In the genomic region with DNA sequence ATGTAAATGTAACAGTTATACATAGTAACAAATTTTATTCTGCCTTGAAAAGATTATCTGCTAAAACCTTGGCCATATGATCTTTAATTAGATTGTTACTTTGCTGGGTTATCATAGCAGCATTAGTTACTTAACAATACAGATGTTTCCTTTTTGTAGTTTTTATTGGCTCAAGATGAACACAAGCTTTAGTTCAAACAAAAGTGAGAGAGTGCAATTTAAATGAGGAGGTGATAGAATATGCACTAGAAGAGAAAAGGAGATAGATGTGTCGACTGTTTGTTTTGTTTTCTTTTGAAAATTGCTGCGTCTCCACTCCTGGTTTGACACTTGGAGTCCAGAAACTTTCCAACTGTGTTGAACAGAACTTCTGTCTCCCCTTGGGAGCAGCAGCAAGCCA, we compare ENCODE assay signal across 27 cellular contexts.
"Had no signal": no experiment of that assay in that cellular context is flagged by ENCODE, and none has a peak within 500 bp of the region (broad histone marks: within the 10 kb centered on the region; RNA-seq: fewer than 3 reads in every experiment).

No MANE protein-coding gene starts in this region.

- H3K4me3 Mint-ChIP-seq: activated CD4-positive, alpha-beta memory T cell treated with anti-CD3 and anti-CD28 coated beads for 36 hours; activated CD4-positive, alpha-beta T cell treated with anti-CD3 and anti-CD28 coated beads, Interleukin-2, amount 10 ng/mL, durations not matched to agents 24 days and 14 days; activated naive CD4-positive, alpha-beta T cell treated with anti-CD3 and anti-CD28 coated beads for 36 hours; activated naive CD8-positive, alpha-beta T cell treated with anti-CD3 and anti-CD28 coated beads for 36 hours; activated T-helper 1 cell treated with anti-CD3 and anti-CD28 coated beads, Interleukin-12 subunit alpha, Interleukin-12 subunit beta, Interleukin-2, Interleukin-4 antibody, amounts not matched to agents 30 ng/mL and 10 ng/mL and 1 ng/mL, durations not matched to agents 14 hours and 24 hours and 36 hours; naive thymus-derived CD4-positive, alpha-beta T cell had no signal

- ATAC-seq: activated CD4-positive, CD25-positive, alpha-beta regulatory T cell treated with anti-CD3 and anti-CD28 coated beads, Interleukin-2, amount 50 U/mL, for 24 hours; gastroesophageal sphincter; left cardiac atrium; naive thymus-derived CD4-positive, alpha-beta T cell; right lobe of liver had no signal

- H3K9me3 ChIP-seq: adrenal gland, gastroesophageal sphincter, right lobe of liver, tibial nerve had no signal

- H3K27ac Mint-ChIP-seq: activated CD4-positive, alpha-beta memory T cell treated with anti-CD3 and anti-CD28 coated beads for 36 hours; activated CD4-positive, alpha-beta T cell treated with anti-CD3 and anti-CD28 coated beads, Interleukin-2, amount 10 ng/mL, durations not matched to agents 24 days and 14 days; activated naive CD4-positive, alpha-beta T cell treated with anti-CD3 and anti-CD28 coated beads for 36 hours; activated naive CD8-positive, alpha-beta T cell treated with anti-CD3 and anti-CD28 coated beads for 36 hours; activated T-helper 1 cell treated with anti-CD3 and anti-CD28 coated beads, Interleukin-12 subunit alpha, Interleukin-12 subunit beta, Interleukin-2, Interleukin-4 antibody, amounts not matched to agents 30 ng/mL and 10 ng/mL and 1 ng/mL, durations not matched to agents 14 hours and 24 hours and 36 hours; naive thymus-derived CD4-positive, alpha-beta T cell had no signal

- H2AFZ ChIP-seq: hepatocyte had no signal

- H3K27ac ChIP-seq: adrenal gland, brain microvascular endothelial cell, dorsolateral prefrontal cortex, gastroesophageal sphincter, hepatocyte, right lobe of liver, tibial nerve, WERI-Rb-1 had no signal

- H3K9me3 Mint-ChIP-seq: activated CD4-positive, alpha-beta memory T cell treated with anti-CD3 and anti-CD28 coated beads for 36 hours; activated CD4-positive, alpha-beta T cell treated with anti-CD3 and anti-CD28 coated beads, Interleukin-2, amount 10 ng/mL, durations not matched to agents 24 days and 14 days; activated naive CD4-positive, alpha-beta T cell treated with anti-CD3 and anti-CD28 coated beads for 36 hours; activated naive CD8-positive, alpha-beta T cell treated with anti-CD3 and anti-CD28 coated beads for 36 hours; activated T-helper 1 cell treated with anti-CD3 and anti-CD28 coated beads, Interleukin-12 subunit alpha, Interleukin-12 subunit beta, Interleukin-2, Interleukin-4 antibody, amounts not matched to agents 30 ng/mL and 10 ng/mL and 1 ng/mL, durations not matched to agents 14 hours and 24 hours and 36 hours had no signal

- H3K79me2 ChIP-seq: hepatocyte had no signal

- H3K4me2 ChIP-seq: hepatocyte had no signal

- H3K4me3 ChIP-seq: adrenal gland, dorsolateral prefrontal cortex, gastroesophageal sphincter, hepatocyte, right lobe of liver, tibial nerve had no signal

- DNase-seq: activated CD4-positive, alpha-beta memory T cell treated with anti-CD3 and anti-CD28 coated beads for 36 hours; activated CD8-positive, alpha-beta memory T cell treated with anti-CD3 and anti-CD28 coated beads, Interleukin-2, amount 50 U/mL, for 4 hours; activated effector memory CD4-positive, alpha-beta T cell treated with anti-CD3 and anti-CD28 coated beads, Interleukin-2, amount 50 U/mL, for 16 hours; activated naive CD4-positive, alpha-beta T cell treated with anti-CD3 and anti-CD28 coated beads for 36 hours; activated naive CD8-positive, alpha-beta T cell treated with anti-CD3 and anti-CD28 coated beads for 36 hours; activated T-cell treated with anti-CD3 and anti-CD28 coated beads, Interleukin-2, amount 50 U/mL, for 1 hour; adrenal gland; aorta; brain microvascular endothelial cell; caudate nucleus; dorsolateral prefrontal cortex; effector memory CD4-positive, alpha-beta T cell; left cardiac atrium; midbrain; naive thymus-derived CD4-positive, alpha-beta T cell; occipital lobe; posterior cingulate gyrus; right lobe of liver; stimulated activated CD4-positive, alpha-beta T cell treated with anti-CD3 and anti-CD28 coated beads, Interleukin-2, amount 100 ng/mL, for 48 hours; stimulated activated naive CD4-positive, alpha-beta T cell treated with Interleukin-2 at 50 U/mL for 16 hours; WERI-Rb-1 had no signal

- H3K36me3 Mint-ChIP-seq: activated CD4-positive, alpha-beta memory T cell treated with anti-CD3 and anti-CD28 coated beads for 36 hours; activated naive CD8-positive, alpha-beta T cell treated with anti-CD3 and anti-CD28 coated beads for 36 hours; naive thymus-derived CD4-positive, alpha-beta T cell had no signal

- H3K4me1 ChIP-seq: adrenal gland, gastroesophageal sphincter, right lobe of liver had no signal

- H3K27me3 ChIP-seq: adrenal gland, brain microvascular endothelial cell, dorsolateral prefrontal cortex, gastroesophageal sphincter, hepatocyte, right lobe of liver, tibial nerve had no signal

- H3K36me3 ChIP-seq: adrenal gland, brain microvascular endothelial cell, gastroesophageal sphincter, right lobe of liver, tibial nerve, WERI-Rb-1 had no signal

- H3K4me1 Mint-ChIP-seq: activated CD4-positive, alpha-beta T cell treated with anti-CD3 and anti-CD28 coated beads, Interleukin-2, amount 10 ng/mL, durations not matched to agents 24 days and 14 days; activated naive CD8-positive, alpha-beta T cell treated with anti-CD3 and anti-CD28 coated beads for 36 hours; naive thymus-derived CD4-positive, alpha-beta T cell had no signal
